ENCODE assay signal across 29 cellular contexts in genomic region chr1:84190455-84190854, GRCh38.
"Had no signal": no experiment of that assay in that cellular context is flagged by ENCODE, and none has a peak within 500 bp of the region (broad histone marks: within the 10 kb centered on the region; RNA-seq: fewer than 3 reads in every experiment).

No MANE protein-coding gene starts in this region.

- H3K27ac ChIP-seq: stomach, suprapubic skin, testis, thoracic aorta, thyroid gland, tibial artery, tibial nerve, transverse colon, upper lobe of left lung, upper lobe of right lung, uterus, vagina had no signal

- H3K27ac Mint-ChIP-seq: stimulated activated effector memory CD8-positive, alpha-beta T cell treated with anti-CD3 and anti-CD28 coated beads, Interleukin-12 subunit alpha, Interleukin-12 subunit beta, amount 100 ng/mL, for 72 hours; stimulated activated memory B cell treated with anti-CD40 and anti-IgM and Interleukin-4, amounts not matched to agents 10 μg/mL and 1 μg/mL and 100 μg/mL, for 72 hours; stimulated activated naive B cell treated with anti-CD40 and anti-IgM and Interleukin-4, amounts not matched to agents 10 μg/mL and 1 μg/mL and 100 μg/mL, for 72 hours; stimulated activated naive CD8-positive, alpha-beta T cell treated with anti-CD3 and anti-CD28 coated beads, Interleukin-15, amount 100 ng/mL, for 72 hours; stimulated activated naive CD8-positive, alpha-beta T cell treated with anti-CD3 and anti-CD28 coated beads, Interleukin-15, Interleukin-2, amounts not matched to agents 100 ng/mL and 50 ng/mL, for 24 hours; type B pancreatic cell had no signal

- H3K4me3 Mint-ChIP-seq: stimulated activated effector memory CD8-positive, alpha-beta T cell treated with anti-CD3 and anti-CD28 coated beads, Interleukin-12 subunit alpha, Interleukin-12 subunit beta, amount 100 ng/mL, for 72 hours; stimulated activated memory B cell treated with anti-CD40 and anti-IgM and Interleukin-4, amounts not matched to agents 10 μg/mL and 1 μg/mL and 100 μg/mL, for 72 hours; stimulated activated naive B cell treated with anti-CD40 and anti-IgM and Interleukin-4, amounts not matched to agents 10 μg/mL and 1 μg/mL and 100 μg/mL, for 72 hours; stimulated activated naive CD8-positive, alpha-beta T cell treated with anti-CD3 and anti-CD28 coated beads, Interleukin-15, amount 100 ng/mL, for 72 hours; stimulated activated naive CD8-positive, alpha-beta T cell treated with anti-CD3 and anti-CD28 coated beads, Interleukin-15, Interleukin-2, amounts not matched to agents 100 ng/mL and 50 ng/mL, for 24 hours; type B pancreatic cell had no signal

- FAIRE-seq: urothelium cell line had no signal

- H3K4me3 ChIP-seq: stomach, suprapubic skin, testis, thoracic aorta, thyroid gland, tibial artery, tibial nerve, transverse colon, upper lobe of left lung, upper lobe of right lung, uterus, vagina had no signal

- H3K27me3 Mint-ChIP-seq: stimulated activated memory B cell treated with anti-CD40 and anti-IgM and Interleukin-4, amounts not matched to agents 10 μg/mL and 1 μg/mL and 100 μg/mL, for 72 hours; stimulated activated naive B cell treated with anti-CD40 and anti-IgM and Interleukin-4, amounts not matched to agents 10 μg/mL and 1 μg/mL and 100 μg/mL, for 72 hours; stimulated activated naive CD8-positive, alpha-beta T cell treated with anti-CD3 and anti-CD28 coated beads, Interleukin-15, amount 100 ng/mL, for 72 hours; stimulated activated naive CD8-positive, alpha-beta T cell treated with anti-CD3 and anti-CD28 coated beads, Interleukin-15, Interleukin-2, amounts not matched to agents 100 ng/mL and 50 ng/mL, for 24 hours; type B pancreatic cell had no signal

- H3K4me1 Mint-ChIP-seq: stimulated activated memory B cell treated with anti-CD40 and anti-IgM and Interleukin-4, amounts not matched to agents 10 μg/mL and 1 μg/mL and 100 μg/mL, for 72 hours; stimulated activated naive B cell treated with anti-CD40 and anti-IgM and Interleukin-4, amounts not matched to agents 10 μg/mL and 1 μg/mL and 100 μg/mL, for 72 hours; stimulated activated naive CD8-positive, alpha-beta T cell treated with anti-CD3 and anti-CD28 coated beads, Interleukin-15, amount 100 ng/mL, for 72 hours had no signal

- H3K4me1 ChIP-seq: stomach, suprapubic skin, testis, thyroid gland, tibial artery, tibial nerve, transverse colon, upper lobe of left lung, upper lobe of right lung, uterus, vagina had no signal

- H3K9me3 ChIP-seq: testis, thoracic aorta, thyroid gland had no signal

- DNase-seq: stimulated activated CD4-positive, alpha-beta T cell treated with anti-CD3 and anti-CD28 coated beads, Interleukin-2, amount 100 ng/mL, for 48 hours; stimulated activated CD4-positive, alpha-beta T cell treated with anti-CD3 and anti-CD28 coated beads, Interleukin-4, amount 100 ng/mL, for 1 hour; stimulated activated CD4-positive, alpha-beta T cell treated with anti-CD3 and anti-CD28 coated beads, Interleukin-4, amount 100 ng/mL, for 24 hours; stimulated activated CD4-positive, alpha-beta T cell treated with anti-CD3 and anti-CD28 coated beads, Interleukin-4, amount 100 ng/mL, for 4 hours; stimulated activated CD8-positive, alpha-beta memory T cell treated with anti-CD3 and anti-CD28 coated beads, Interleukin-4, amount 100 ng/mL, for 48 hours; stimulated activated naive B cell treated with anti-CD40 and anti-IgM and Interleukin-4, amounts not matched to agents 10 μg/mL and 1 μg/mL and 100 μg/mL, for 72 hours; stimulated activated naive CD4-positive, alpha-beta T cell; stimulated activated naive CD4-positive, alpha-beta T cell treated with Interleukin-2 at 50 U/mL for 16 hours; stimulated activated naive CD8-positive, alpha-beta T cell treated with anti-CD3 and anti-CD28 coated beads, Interleukin-15, amount 100 ng/mL, for 72 hours; stimulated activated naive CD8-positive, alpha-beta T cell treated with anti-CD3 and anti-CD28 coated beads, Interleukin-15, Interleukin-2, amounts not matched to agents 100 U/mL and 50 U/mL, for 24 hours; stomach; substantia nigra; testis; thyroid gland; tibial artery; transverse colon; trophoblast cell; upper lobe of left lung; upper lobe of right lung; uterus had no signal

- H3K36me3 ChIP-seq: thyroid gland, upper lobe of right lung, uterus had no signal
